In the genomic region with DNA sequence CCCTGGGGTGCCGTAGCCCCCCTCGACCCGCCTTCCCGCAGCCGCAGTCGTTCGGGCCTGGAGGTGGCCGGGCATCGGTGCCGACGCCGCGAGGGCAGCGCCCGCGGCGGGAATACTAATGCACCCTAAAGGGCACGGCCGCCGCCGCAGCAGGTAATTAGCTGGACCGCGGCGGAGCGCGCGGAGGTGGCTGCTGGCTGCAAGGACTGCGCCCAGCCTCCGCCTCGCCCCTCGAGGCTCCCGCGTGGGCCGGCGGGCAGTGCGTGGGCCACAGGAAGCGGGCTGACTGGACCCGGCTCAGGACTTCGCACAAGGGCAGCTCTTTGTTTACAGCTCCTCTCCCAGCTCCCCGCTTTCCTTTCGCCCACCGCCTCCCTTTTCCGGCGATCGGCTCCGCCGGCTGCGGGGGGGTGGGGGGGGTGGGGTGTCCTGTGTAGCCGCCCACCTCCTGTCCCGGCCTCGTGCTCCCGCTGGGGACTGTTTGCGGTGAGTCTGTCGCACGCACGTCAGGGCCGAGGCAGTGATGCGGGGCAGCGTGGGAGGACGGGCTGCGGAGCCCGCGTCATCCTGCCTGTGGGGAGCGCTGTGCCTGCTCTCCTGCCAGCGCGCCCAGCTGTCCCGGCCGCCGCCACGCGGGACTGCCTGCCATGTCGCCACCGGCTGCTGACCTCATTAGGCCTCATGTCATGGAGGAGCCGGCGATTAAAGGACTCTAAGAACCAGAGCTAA, we compare ENCODE assay signal across 1 cellular context.
TF ChIP-seq lines count a peak whose summit lies in the region.

No MANE protein-coding gene starts in this region.

TF ChIP-seq in GM12878, 131 proteins besides CTCF, POLR2A, EP300 and RAD21 (continued from another document):
- TF ChIP-seq, protein P1, sequence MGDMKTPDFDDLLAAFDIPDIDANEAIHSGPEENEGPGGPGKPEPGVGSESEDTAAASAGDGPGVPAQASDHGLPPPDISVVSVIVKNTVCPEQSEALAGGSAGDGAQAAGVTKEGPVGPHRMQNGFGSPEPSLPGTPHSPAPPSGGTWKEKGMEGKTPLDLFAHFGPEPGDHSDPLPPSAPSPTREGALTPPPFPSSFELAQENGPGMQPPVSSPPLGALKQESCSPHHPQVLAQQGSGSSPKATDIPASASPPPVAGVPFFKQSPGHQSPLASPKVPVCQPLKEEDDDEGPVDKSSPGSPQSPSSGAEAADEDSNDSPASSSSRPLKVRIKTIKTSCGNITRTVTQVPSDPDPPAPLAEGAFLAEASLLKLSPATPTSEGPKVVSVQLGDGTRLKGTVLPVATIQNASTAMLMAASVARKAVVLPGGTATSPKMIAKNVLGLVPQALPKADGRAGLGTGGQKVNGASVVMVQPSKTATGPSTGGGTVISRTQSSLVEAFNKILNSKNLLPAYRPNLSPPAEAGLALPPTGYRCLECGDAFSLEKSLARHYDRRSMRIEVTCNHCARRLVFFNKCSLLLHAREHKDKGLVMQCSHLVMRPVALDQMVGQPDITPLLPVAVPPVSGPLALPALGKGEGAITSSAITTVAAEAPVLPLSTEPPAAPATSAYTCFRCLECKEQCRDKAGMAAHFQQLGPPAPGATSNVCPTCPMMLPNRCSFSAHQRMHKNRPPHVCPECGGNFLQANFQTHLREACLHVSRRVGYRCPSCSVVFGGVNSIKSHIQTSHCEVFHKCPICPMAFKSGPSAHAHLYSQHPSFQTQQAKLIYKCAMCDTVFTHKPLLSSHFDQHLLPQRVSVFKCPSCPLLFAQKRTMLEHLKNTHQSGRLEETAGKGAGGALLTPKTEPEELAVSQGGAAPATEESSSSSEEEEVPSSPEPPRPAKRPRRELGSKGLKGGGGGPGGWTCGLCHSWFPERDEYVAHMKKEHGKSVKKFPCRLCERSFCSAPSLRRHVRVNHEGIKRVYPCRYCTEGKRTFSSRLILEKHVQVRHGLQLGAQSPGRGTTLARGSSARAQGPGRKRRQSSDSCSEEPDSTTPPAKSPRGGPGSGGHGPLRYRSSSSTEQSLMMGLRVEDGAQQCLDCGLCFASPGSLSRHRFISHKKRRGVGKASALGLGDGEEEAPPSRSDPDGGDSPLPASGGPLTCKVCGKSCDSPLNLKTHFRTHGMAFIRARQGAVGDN (IDR thresholded peaks at IDR 0.05): peak; percentile 84
- TF ChIP-seq EGR1 (IDR thresholded peaks at IDR 0.05; ENCODE audit: borderline replicate concordance in 1 of 2, low read depth in 2 of 2, low read length in 2 of 2) (peak; percentile 29 to 81; a peak in 2 of 3 replicates), ETV6 (conservative IDR thresholded peaks at IDR 0.05 in 1 of 2, IDR thresholded peaks at IDR 0.05 in 1 of 2; ENCODE audit: borderline replicate concordance in 1 of 2, low read depth in 1 of 2) (no peak), SP1 (IDR thresholded peaks at IDR 0.05; ENCODE audit: low read depth, low read length) (peak; percentile 83), RCOR1 (conservative IDR thresholded peaks at IDR 0.05; ENCODE audit: low read depth, low read length) (0 out of 2 replicates have a peak, but pooled peaks have one; percentile 70), MEF2B (IDR thresholded peaks at IDR 0.05; ENCODE audit: partially characterized antibody, poor library complexity, severe bottlenecking) (peak; percentile 81), CREM (IDR thresholded peaks at IDR 0.05; ENCODE audit: low read depth) (peak; percentile 85), RB1 (IDR thresholded peaks at IDR 0.05; ENCODE audit: borderline replicate concordance) (peak; percentile 50; the same call in 1 of the 2 replicates)
- TF ChIP-seq, protein P2, sequence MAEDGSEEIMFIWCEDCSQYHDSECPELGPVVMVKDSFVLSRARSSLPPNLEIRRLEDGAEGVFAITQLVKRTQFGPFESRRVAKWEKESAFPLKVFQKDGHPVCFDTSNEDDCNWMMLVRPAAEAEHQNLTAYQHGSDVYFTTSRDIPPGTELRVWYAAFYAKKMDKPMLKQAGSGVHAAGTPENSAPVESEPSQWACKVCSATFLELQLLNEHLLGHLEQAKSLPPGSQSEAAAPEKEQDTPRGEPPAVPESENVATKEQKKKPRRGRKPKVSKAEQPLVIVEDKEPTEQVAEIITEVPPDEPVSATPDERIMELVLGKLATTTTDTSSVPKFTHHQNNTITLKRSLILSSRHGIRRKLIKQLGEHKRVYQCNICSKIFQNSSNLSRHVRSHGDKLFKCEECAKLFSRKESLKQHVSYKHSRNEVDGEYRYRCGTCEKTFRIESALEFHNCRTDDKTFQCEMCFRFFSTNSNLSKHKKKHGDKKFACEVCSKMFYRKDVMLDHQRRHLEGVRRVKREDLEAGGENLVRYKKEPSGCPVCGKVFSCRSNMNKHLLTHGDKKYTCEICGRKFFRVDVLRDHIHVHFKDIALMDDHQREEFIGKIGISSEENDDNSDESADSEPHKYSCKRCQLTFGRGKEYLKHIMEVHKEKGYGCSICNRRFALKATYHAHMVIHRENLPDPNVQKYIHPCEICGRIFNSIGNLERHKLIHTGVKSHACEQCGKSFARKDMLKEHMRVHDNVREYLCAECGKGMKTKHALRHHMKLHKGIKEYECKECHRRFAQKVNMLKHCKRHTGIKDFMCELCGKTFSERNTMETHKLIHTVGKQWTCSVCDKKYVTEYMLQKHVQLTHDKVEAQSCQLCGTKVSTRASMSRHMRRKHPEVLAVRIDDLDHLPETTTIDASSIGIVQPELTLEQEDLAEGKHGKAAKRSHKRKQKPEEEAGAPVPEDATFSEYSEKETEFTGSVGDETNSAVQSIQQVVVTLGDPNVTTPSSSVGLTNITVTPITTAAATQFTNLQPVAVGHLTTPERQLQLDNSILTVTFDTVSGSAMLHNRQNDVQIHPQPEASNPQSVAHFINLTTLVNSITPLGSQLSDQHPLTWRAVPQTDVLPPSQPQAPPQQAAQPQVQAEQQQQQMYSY (CRISPR knock-in tag; IDR thresholded peaks at IDR 0.05): 0 out of 2 replicates have a peak, but pooled peaks have one; percentile 50
